Comparison of ENCODE assay signal across 5 cellular contexts in genomic region chrX:47124466-47124865, GRCh38. TPM values are rescaled to one million over a fixed set of nuclear protein-coding genes. Genes with fewer than 3 reads are reported as not detected.
"Had no signal": no experiment of that assay in that cellular context is flagged by ENCODE, and none has a peak within 500 bp of the region (broad histone marks: within the 10 kb centered on the region; RNA-seq: fewer than 3 reads in every experiment).

No MANE protein-coding gene starts in this region.

RNA-seq across cellular contexts. Expression of gene RGN, which starts 46.2 kb away (rescaled TPM):
- total RNA-seq: LHCN-M2, MCF 10A, NCI-H460, RPMI7951, SJCRH30 had no signal
